Comparison of ENCODE assay signal across 10 cellular contexts in the genomic region with DNA sequence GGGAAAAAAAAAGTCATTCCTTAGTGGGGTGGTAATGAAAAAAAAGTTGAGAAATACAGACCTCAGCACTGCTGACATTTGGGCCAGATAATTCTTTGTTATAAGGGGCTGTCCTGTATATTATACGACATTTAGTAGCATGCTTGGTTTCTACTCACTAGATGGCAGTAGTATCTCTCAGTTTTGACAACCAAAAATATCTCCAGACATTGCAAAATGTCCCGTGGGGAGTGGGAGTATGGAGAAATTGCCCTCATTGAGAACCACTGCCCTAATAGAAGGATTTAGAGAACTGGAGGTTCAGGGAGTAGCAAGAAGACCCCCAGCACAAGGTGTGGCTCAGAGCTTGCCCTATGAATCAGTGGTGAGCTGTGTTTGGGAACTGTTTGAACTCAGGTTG. TPM values are rescaled to one million over a fixed set of nuclear protein-coding genes. Genes with fewer than 3 reads are reported as not detected.
DNase-seq lines count a peak whose midpoint lies in the region; ATAC-seq and TF ChIP-seq lines count a peak whose summit lies in the region.
"Had no signal": no experiment of that assay in that cellular context is flagged by ENCODE, and none has a peak within 500 bp of the region (broad histone marks: within the 10 kb centered on the region; RNA-seq: fewer than 3 reads in every experiment).

No MANE protein-coding gene starts in this region.

- ATAC-seq in HG02571 (IDR thresholded peaks at IDR 0.05; ENCODE audit: unreplicated experiment) = no peak

- peaks cover 4% of the 10 kb centered on the region for H3K4me1 Mint-ChIP-seq in T-helper 1 cell treated with Interleukin-12 subunit alpha and Interleukin-12 subunit beta and Interleukin-4 antibody, amounts not matched to agents 30 μg/mL and 1 μg/mL, for 36 hours (ENCODE audit: low read depth)
- H3K4me1 Mint-ChIP-seq in osteocyte (ENCODE audit: unreplicated experiment) = no peaks in the 10 kb centered on the region

- H3K4me1 ChIP-seq in MM.1S (ENCODE audit: low read length) = no peaks in the 10 kb centered on the region

- no peak overlapping the region for H3K9ac ChIP-seq in MM.1S (ENCODE audit: low read length)

- H3K27me3 Mint-ChIP-seq in T-helper 1 cell treated with Interleukin-12 subunit alpha and Interleukin-12 subunit beta and Interleukin-4 antibody, amounts not matched to agents 30 μg/mL and 1 μg/mL, for 36 hours (ENCODE audit: low read depth) = no peaks in the 10 kb centered on the region
- no peaks in the 10 kb centered on the region for H3K27me3 Mint-ChIP-seq in osteocyte (ENCODE audit: unreplicated experiment)

- peak; percentile 34 for TF ChIP-seq CTCF in MM.1S (IDR thresholded peaks at IDR 0.05; ENCODE audit: low read length)
- peak; percentile 54 for TF ChIP-seq CTCF in choroid plexus epithelial cell (conservative IDR thresholded peaks at IDR 0.05; ENCODE audit: low read depth, low read length)
- TF ChIP-seq CTCF in osteocyte (IDR thresholded peaks at IDR 0.05) = peak; percentile 55

- no peaks in the 10 kb centered on the region for H4K20me1 ChIP-seq in MM.1S (ENCODE audit: insufficient read depth, low read length)

- no peak overlapping the region for H3K4me3 Mint-ChIP-seq in T-helper 1 cell treated with Interleukin-12 subunit alpha and Interleukin-12 subunit beta and Interleukin-4 antibody, amounts not matched to agents 30 μg/mL and 1 μg/mL, for 36 hours
- no peak overlapping the region for H3K4me3 Mint-ChIP-seq in osteocyte (ENCODE audit: unreplicated experiment)

- DNase-seq in T-helper 1 cell = no peak
- DNase-seq in MM.1S = no peak
- peak; percentile 47 for DNase-seq in choroid plexus epithelial cell (ENCODE audit: low read depth)
- no peak for DNase-seq in osteocyte (ENCODE audit: extremely low spot score, unreplicated experiment)
- no peak for DNase-seq in NCI-H526 treated with DMSO at 0.1 percent for 48 hours (lab: John Stamatoyannopoulos, UW)
- no peak for DNase-seq in DMS114 treated with DMSO at 0.1 percent for 48 hours (lab: John Stamatoyannopoulos, UW; ENCODE audit: unreplicated experiment)
- DNase-seq: activated CD4-positive, alpha-beta T cell treated with anti-CD3 and anti-CD28 coated beads for 1 hour; NCI-H510A treated with DMSO at 0.1 percent for 48 hours had no signal

- no peaks in the 10 kb centered on the region for H3K27me3 ChIP-seq in MM.1S (replicated peaks; ENCODE audit: insufficient read depth, low read length)

- no peaks in the 10 kb centered on the region for H3K9me3 ChIP-seq in MM.1S (replicated peaks; ENCODE audit: insufficient read depth, low read length)

- H3F3A ChIP-seq in MM.1S (ENCODE audit: insufficient read depth, low read length) = no peaks in the 10 kb centered on the region

- H3K4me3 ChIP-seq in MM.1S (ENCODE audit: low read length) (no peak overlapping the region), choroid plexus epithelial cell (ENCODE audit: low read depth, low read length) (no peak overlapping the region)

- H3K36me3 Mint-ChIP-seq in T-helper 1 cell treated with Interleukin-12 subunit alpha and Interleukin-12 subunit beta and Interleukin-4 antibody, amounts not matched to agents 30 μg/mL and 1 μg/mL, for 36 hours (ENCODE audit: low read depth) = peaks cover 51% of the 10 kb centered on the region
- peaks cover 69% of the 10 kb centered on the region for H3K36me3 Mint-ChIP-seq in osteocyte (ENCODE audit: unreplicated experiment)

- H3K79me2 ChIP-seq in MM.1S (ENCODE audit: low read length) = no peaks in the 10 kb centered on the region

- H3K36me3 ChIP-seq in MM.1S (replicated peaks; ENCODE audit: insufficient read depth, low read length) = 0 out of 2 replicates have a peak, but pooled peaks cover 3% of the 10 kb centered on the region

- peak overlapping the region; percentile 20 for H3K27ac Mint-ChIP-seq in T-helper 1 cell treated with Interleukin-12 subunit alpha and Interleukin-12 subunit beta and Interleukin-4 antibody, amounts not matched to agents 30 μg/mL and 1 μg/mL, for 36 hours
- H3K27ac Mint-ChIP-seq in osteocyte (ENCODE audit: unreplicated experiment) = no peak overlapping the region

- no peak overlapping the region for H3K4me2 ChIP-seq in MM.1S (ENCODE audit: low read depth, low read length)

- no peaks in the 10 kb centered on the region for H3K9me3 Mint-ChIP-seq in T-helper 1 cell treated with Interleukin-12 subunit alpha and Interleukin-12 subunit beta and Interleukin-4 antibody, amounts not matched to agents 30 μg/mL and 1 μg/mL, for 36 hours
- H3K9me3 Mint-ChIP-seq in osteocyte (ENCODE audit: unreplicated experiment) = no peaks in the 10 kb centered on the region

- H2AFZ ChIP-seq in MM.1S (ENCODE audit: low read length) = no peak overlapping the region

- no peak overlapping the region for H3K27ac ChIP-seq in MM.1S (ENCODE audit: low read length)

- H3K9me2 ChIP-seq in MM.1S (replicated peaks; ENCODE audit: insufficient read depth, low read length) = no peaks in the 10 kb centered on the region

RNA-seq across cellular contexts. Expression of a gene that starts 28.6 kb away (rescaled TPM):
- total RNA-seq in osteocyte = 63.0 and 65.2 TPM in 2 replicates
